In genomic region chr9:35553670-35554543, GRCh38 we compare ENCODE assay signal across 8 cellular contexts. TPM values are rescaled to one million over a fixed set of nuclear protein-coding genes. Genes with fewer than 3 reads are reported as not detected.
DNase-seq lines count a peak whose midpoint lies in the region; ATAC-seq and TF ChIP-seq lines count a peak whose summit lies in the region.

No MANE protein-coding gene starts in this region.

- no peak for TF ChIP-seq EP300 in ovary (IDR thresholded peaks at IDR 0.05)

- H3K4me1 Mint-ChIP-seq in activated naive CD4-positive, alpha-beta T cell treated with anti-CD3 and anti-CD28 coated beads for 36 hours (ENCODE audit: low read depth) = no peaks in the 10 kb centered on the region
- H3K4me1 Mint-ChIP-seq in glutamatergic neuron (ENCODE audit: low read depth, unreplicated experiment) = no peaks in the 10 kb centered on the region

- H3K27me3 ChIP-seq in ovary = no peaks in the 10 kb centered on the region

- TF ChIP-seq CTCF in glutamatergic neuron (IDR thresholded peaks at IDR 0.05; ENCODE audit: partially characterized antibody, unreplicated experiment) (peak; percentile 79), ovary (IDR thresholded peaks at IDR 0.05) (peak; percentile 82 to 92 (median 89))

- intact Hi-C loops in activated naive CD4-positive, alpha-beta T cell treated with anti-CD3 and anti-CD28 coated beads for 36 hours (cut with micrococcal nuclease) = loop anchor here (1.0 to 2.0 kb wide), 5 partner anchors 65 to 655 kb away; no protein-coding TSS in a partner anchor
- intact Hi-C loops in ovary (cut with DNase I) = loop anchor here (2.0 to 5.0 kb wide), 4 partner anchors 62 to 77 kb away; partner anchors contain the start of gene RUSC2 (in 1 of the 4)

- CTCF ChIA-PET in activated naive CD4-positive, alpha-beta T cell treated with anti-CD3 and anti-CD28 coated beads for 36 hours (lab: Charles Lee) = interaction anchor here (0.6 to 2.7 kb wide), 25 partner anchors 9 to 437 kb away, joined by 3 to 23 read pairs (median 4); a partner anchor contains a TSS

- no peaks in the 10 kb centered on the region for H3K9me3 Mint-ChIP-seq in activated naive CD4-positive, alpha-beta T cell treated with anti-CD3 and anti-CD28 coated beads for 36 hours
- H3K9me3 Mint-ChIP-seq in glutamatergic neuron (ENCODE audit: unreplicated experiment) = no peaks in the 10 kb centered on the region

- peak overlapping the region in 1 of 2 donors; percentile 55 for H3K27ac ChIP-seq in ovary

- peak; percentile 86 to 88 for DNase-seq in AML-193 (lab: John Stamatoyannopoulos, UW)
- DNase-seq in GM19240 (ENCODE audit: insufficient read length, low spot score) = peak; percentile 25
- peak; percentile 15 for DNase-seq in NCI-H774 (lab: John Stamatoyannopoulos, UW)
- peak; percentile 71 for DNase-seq in activated naive CD4-positive, alpha-beta T cell treated with anti-CD3 and anti-CD28 coated beads for 36 hours
- DNase-seq in glutamatergic neuron = peak; percentile 63
- DNase-seq in ovary = peak; percentile 67 to 84 (median 75)
- DNase-seq in NCI-H345 (lab: John Stamatoyannopoulos, UW) = no peak

- no peaks in the 10 kb centered on the region for H3K9me3 ChIP-seq in ovary

- no peak overlapping the region for H3K27ac Mint-ChIP-seq in activated naive CD4-positive, alpha-beta T cell treated with anti-CD3 and anti-CD28 coated beads for 36 hours
- H3K27ac Mint-ChIP-seq in glutamatergic neuron (ENCODE audit: unreplicated experiment) = no peak overlapping the region

- no peak overlapping the region for H3K4me3 ChIP-seq in ovary

- no peak for TF ChIP-seq POLR2A in ovary (IDR thresholded peaks at IDR 0.05)

- H3K4me1 ChIP-seq in ovary (ENCODE audit: insufficient read depth) = peaks cover 3% of the 10 kb centered on the region

- H3K36me3 Mint-ChIP-seq in activated naive CD4-positive, alpha-beta T cell treated with anti-CD3 and anti-CD28 coated beads for 36 hours (ENCODE audit: low read depth) = no peaks in the 10 kb centered on the region
- peaks cover 8% of the 10 kb centered on the region for H3K36me3 Mint-ChIP-seq in glutamatergic neuron (ENCODE audit: unreplicated experiment)

- H3K36me3 ChIP-seq in ovary = no peaks in the 10 kb centered on the region

- H3K4me3 Mint-ChIP-seq in activated naive CD4-positive, alpha-beta T cell treated with anti-CD3 and anti-CD28 coated beads for 36 hours = no peak overlapping the region
- H3K4me3 Mint-ChIP-seq in glutamatergic neuron (ENCODE audit: unreplicated experiment) = no peak overlapping the region

- WGBS in ovary, 3 donors = 7 to 10% (median 7%) methylated on average over 12 of the region's 12 CpGs

- no peaks in the 10 kb centered on the region for H3K27me3 Mint-ChIP-seq in activated naive CD4-positive, alpha-beta T cell treated with anti-CD3 and anti-CD28 coated beads for 36 hours (ENCODE audit: low read depth)
- H3K27me3 Mint-ChIP-seq in glutamatergic neuron (ENCODE audit: unreplicated experiment) = no peaks in the 10 kb centered on the region

- no peak for ATAC-seq in HG03565 (IDR thresholded peaks at IDR 0.05; ENCODE audit: unreplicated experiment)

RNA-seq across cellular contexts. Expression of gene TESK1, which starts 51.2 kb away (rescaled TPM):
- total RNA-seq in activated naive CD4-positive, alpha-beta T cell treated with anti-CD3 and anti-CD28 coated beads for 36 hours = 10 to 100 TPM; 18.3 to 19.0 TPM
- total RNA-seq in glutamatergic neuron (ENCODE audit: unreplicated experiment) = 28.7 TPM
- total RNA-seq in ovary = 10 to 100 TPM; 13.2 to 51.1 (median 36.6) TPM
- polyA plus RNA-seq in ovary = 10 to 100 TPM; 20.5 to 29.6 TPM
